Comparison of ENCODE assay signal across 24 cellular contexts in genomic region chr22:26566994-26567393, GRCh38. TPM values are rescaled to one million over a fixed set of nuclear protein-coding genes. Genes with fewer than 3 reads are reported as not detected.
DNase-seq lines count a peak whose midpoint lies in the region; ATAC-seq and TF ChIP-seq lines count a peak whose summit lies in the region.
"Had no signal": no experiment of that assay in that cellular context is flagged by ENCODE, and none has a peak within 500 bp of the region (broad histone marks: within the 10 kb centered on the region; RNA-seq: fewer than 3 reads in every experiment).

No MANE protein-coding gene starts in this region.

- in situ Hi-C loops in GM13977 (cut with MboI; ENCODE audit: low pct_unique_long_range_greater_than_20kb, low sequenced_read_pairs, unreplicated experiment): no loop called here

- H2AK5ac ChIP-seq in neuronal stem cell (ENCODE audit: low read depth, low read length): no peak overlapping the region

- H3K27ac ChIP-seq in dorsolateral prefrontal cortex (peak overlapping the region in 33 of 59 donors; percentile 4 to 83 (median 29)), neuronal stem cell (replicated peaks; ENCODE audit: low read length) (no peak overlapping the region)
- H3K27ac ChIP-seq: HL-60, sigmoid colon, uterus had no signal

- ATAC-seq in GM18511 (IDR thresholded peaks at IDR 0.05; ENCODE audit: unreplicated experiment): no peak
- ATAC-seq: left lobe of liver had no signal

- no peak overlapping the region for H2BK5ac ChIP-seq in neuronal stem cell (ENCODE audit: low read length)

- no CpG with 5 or more reads among the region's 3 CpGs for WGBS in neuronal stem cell (ENCODE audit: extremely low coverage in 2 of 2, insufficient read length in 2 of 2, insufficient replicate concordance in 1 of 2), 2 donors

- H3K4ac ChIP-seq in neuronal stem cell (ENCODE audit: low read length): no peak overlapping the region

- H3K4me1 ChIP-seq in neuronal stem cell (ENCODE audit: control insufficient read depth in 2 of 2, insufficient read depth in 1 of 2, low read depth in 1 of 2, low read length in 2 of 2): peaks cover 19 to 42% of the 10 kb centered on the region in 2 donors
- H3K4me1 ChIP-seq: uterus had no signal

- no peaks in the 10 kb centered on the region for H3K9me3 ChIP-seq in neuronal stem cell (replicated peaks in 1 of 2; ENCODE audit: control insufficient read depth in 2 of 2, insufficient read depth in 1 of 2, low read depth in 1 of 2, low read length in 2 of 2)
- H3K9me3 ChIP-seq: sigmoid colon, SK-N-SH, uterus had no signal

- H4K91ac ChIP-seq in neuronal stem cell (ENCODE audit: low read depth, low read length, poor library complexity): no peak overlapping the region

- H2BK15ac ChIP-seq in neuronal stem cell (ENCODE audit: low read length): no peak overlapping the region

- TF ChIP-seq CTCF in GM13977 (IDR thresholded peaks at IDR 0.05; ENCODE audit: extremely low read depth, insufficient read depth, missing control alignments) (peak; percentile 6), dorsolateral prefrontal cortex (IDR thresholded peaks at IDR 0.05 in 54 of 56, conservative IDR thresholded peaks at IDR 0.05 in 2 of 56; ENCODE audit: low read depth in 1 of 56, partially characterized antibody in 56 of 56) (no peak)

- intact Hi-C loops in dorsolateral prefrontal cortex (cut with DNase I): no loop called here

- no peak overlapping the region for H3K4me2 ChIP-seq in neuronal stem cell (ENCODE audit: insufficient read depth, low read length, poor library complexity, severe bottlenecking)
- H3K4me2 ChIP-seq: SK-N-SH had no signal

- DNase-seq in GM13977 (ENCODE audit: low spot score) (no peak), dorsolateral prefrontal cortex (no peak), neuronal stem cell (ENCODE audit: low spot score) (no peak), NOMO-1 treated with dmso at 0.1 percent for 144 hours (lab: John Stamatoyannopoulos, UW; ENCODE audit: unreplicated experiment) (no peak)
- no peak for DNase-seq in activated CD8-positive, alpha-beta memory T cell treated with anti-CD3 and anti-CD28 coated beads, Interleukin-2, amount 50 U/mL, for 4 hours
- DNase-seq: ACHN; activated CD4-positive, alpha-beta T cell treated with anti-CD3 and anti-CD28 coated beads for 1 hour; activated gamma-delta T cell treated with Interleukin-2 at 50 U/mL for 16 hours; amygdala; CD4-positive, alpha-beta T cell; DMS79; foreskin fibroblast; KG1; NCI-H1092 treated with DMSO at 0.1 percent for 48 hours; NCI-H524 treated with DMSO at 0.1 percent for 48 hours; sigmoid colon; SK-N-SH; stimulated activated CD4-positive, alpha-beta T cell treated with anti-CD3 and anti-CD28 coated beads, Interleukin-2, amount 100 ng/mL, for 24 hours; uterus had no signal

- no peak overlapping the region for H2AFZ ChIP-seq in neuronal stem cell (ENCODE audit: low read length)

- peak overlapping the region; percentile 54 for H3K18ac ChIP-seq in neuronal stem cell (ENCODE audit: low read length)

- H2BK120ac ChIP-seq in neuronal stem cell (ENCODE audit: low read depth, low read length): no peak overlapping the region

- peaks cover 0 to 22% of the 10 kb centered on the region in 2 donors for H3K36me3 ChIP-seq in neuronal stem cell (replicated peaks in 1 of 2; ENCODE audit: control insufficient read depth in 2 of 2, insufficient read depth in 2 of 2, low read length in 2 of 2)
- H3K36me3 ChIP-seq: sigmoid colon, uterus had no signal

- H3K4me3 ChIP-seq in dorsolateral prefrontal cortex (no peak overlapping the region), neuronal stem cell (ENCODE audit: low read length in 2 of 2) (no peak overlapping the region)
- H3K4me3 ChIP-seq: sigmoid colon, uterus had no signal

- H3K9ac ChIP-seq in neuronal stem cell (ENCODE audit: low read depth, low read length, poor library complexity): no peak overlapping the region
- H3K9ac ChIP-seq: SK-N-SH had no signal

- peaks cover 4% of the 10 kb centered on the region for H3K79me1 ChIP-seq in neuronal stem cell (ENCODE audit: low read depth, low read length)

- no peak overlapping the region for H2BK12ac ChIP-seq in neuronal stem cell (ENCODE audit: low read length)

- H3K23ac ChIP-seq in neuronal stem cell (ENCODE audit: low read depth, low read length, poor library complexity): no peak overlapping the region

- no peak overlapping the region for H3K14ac ChIP-seq in neuronal stem cell (ENCODE audit: low read length)

- H4K8ac ChIP-seq in neuronal stem cell (ENCODE audit: low read depth, low read length): no peak overlapping the region

- no peaks in the 10 kb centered on the region for H3K27me3 ChIP-seq in dorsolateral prefrontal cortex
- no peaks in the 10 kb centered on the region for H3K27me3 ChIP-seq in neuronal stem cell (ENCODE audit: control insufficient read depth in 3 of 3, insufficient read depth in 3 of 3, low read depth in 1 of 3, low read length in 3 of 3)
- H3K27me3 ChIP-seq: sigmoid colon, uterus had no signal

RNA-seq across cellular contexts. Expression of gene TPST2, which starts 22.9 kb away (rescaled TPM):
- total RNA-seq in dorsolateral prefrontal cortex: 10 to 100 TPM; 17.2 to 54.7 (median 31.9) TPM
- polyA plus RNA-seq in neuronal stem cell (2013, experiment 1 of 2): 19.5 TPM
- polyA plus RNA-seq in neuronal stem cell (2013, experiment 2 of 2): 18.8 TPM

RNA-seq across cellular contexts. Expression of gene CRYBB1, which starts 50.8 kb away (rescaled TPM):
- 1 to 10 TPM in 78 of 120 experiments, under 1 TPM in 27, not detected in 15; 0.47 to 4.9 (median 1.6) TPM for total RNA-seq in dorsolateral prefrontal cortex
- 0.14 TPM for polyA plus RNA-seq in neuronal stem cell (2013, experiment 1 of 2)
- 0.12 TPM for polyA plus RNA-seq in neuronal stem cell (2013, experiment 2 of 2)
- total RNA-seq: CD4-positive, alpha-beta T cell; left lobe of liver; osteoblast had no signal

RNA-seq across cellular contexts. Expression of gene TFIP11, which starts 54.7 kb away (rescaled TPM):
- 10 to 100 TPM; 27.4 to 51.0 (median 35.3) TPM for total RNA-seq in dorsolateral prefrontal cortex
- polyA plus RNA-seq in neuronal stem cell (2013, experiment 1 of 2): 10.5 TPM
- polyA plus RNA-seq in neuronal stem cell (2013, experiment 2 of 2): 10.7 TPM

RNA-seq across cellular contexts. Expression of gene CRYBA4, which starts 54.8 kb away (rescaled TPM):
- 1 to 10 TPM in 3 of 120 experiments, under 1 TPM in 4, not detected in 113; 0.62 to 1.3 (median 0.96) TPM for total RNA-seq in dorsolateral prefrontal cortex
- 1.1 TPM for polyA plus RNA-seq in neuronal stem cell (2013, experiment 1 of 2)
- polyA plus RNA-seq in neuronal stem cell (2013, experiment 2 of 2): 1.2 TPM
- total RNA-seq: CD4-positive, alpha-beta T cell; cerebellum; left lobe of liver; osteoblast; sigmoid colon; uterus had no signal
- polyA plus RNA-seq: sigmoid colon, SK-N-SH had no signal
